In the genomic region with DNA sequence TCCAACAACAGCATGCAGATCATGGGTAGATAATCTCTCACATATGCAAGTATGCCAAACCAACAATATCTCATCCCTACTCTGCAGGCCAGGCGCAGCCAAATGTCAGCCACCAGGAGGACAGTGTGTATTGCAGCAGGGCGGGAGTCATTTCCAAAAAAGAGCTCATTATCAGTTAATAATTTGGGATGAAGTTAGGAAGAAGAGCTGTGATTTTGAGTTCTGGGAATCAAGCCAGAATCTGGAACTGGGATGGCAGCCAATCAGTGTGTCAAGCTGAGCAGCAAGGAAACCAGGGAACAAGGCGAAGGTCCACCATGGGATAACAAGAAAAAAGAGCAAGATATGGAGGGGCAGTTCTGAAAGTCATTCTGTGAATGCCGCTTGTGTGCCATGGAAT, we compare ENCODE assay signal across 15 cellular contexts.
DNase-seq lines count a peak whose midpoint lies in the region; ATAC-seq and TF ChIP-seq lines count a peak whose summit lies in the region.
"Had no signal": no experiment of that assay in that cellular context is flagged by ENCODE, and none has a peak within 500 bp of the region (broad histone marks: within the 10 kb centered on the region; RNA-seq: fewer than 3 reads in every experiment).

No MANE protein-coding gene starts in this region.

- no peak overlapping the region for H2AFZ ChIP-seq in fibroblast of lung (ENCODE audit: low read length)

- TF ChIP-seq CTCF in fibroblast of lung (conservative IDR thresholded peaks at IDR 0.05 in 1 of 2, IDR thresholded peaks at IDR 0.05 in 1 of 2; ENCODE audit: low read depth in 1 of 2, low read length in 2 of 2) (no peak), Peyer's patch (IDR thresholded peaks at IDR 0.05) (no peak)

- ATAC-seq in left lobe of liver (peak; percentile 85), GM19467 (IDR thresholded peaks at IDR 0.05; ENCODE audit: unreplicated experiment) (no peak), GM18873 (IDR thresholded peaks at IDR 0.05; ENCODE audit: low FRiP score, unreplicated experiment) (no peak)
- ATAC-seq: activated naive CD4-positive, alpha-beta T cell treated with anti-CD3 and anti-CD28 coated beads, Interleukin-2, amount 50 U/mL, for 72 hours; HCT116 had no signal

- H3K36me3 ChIP-seq in fibroblast of lung (ENCODE audit: control insufficient read depth, insufficient read depth, low read length) (no peaks in the 10 kb centered on the region), Peyer's patch (no peaks in the 10 kb centered on the region)
- H3K36me3 ChIP-seq: tibial nerve had no signal

- no peaks in the 10 kb centered on the region for H4K20me1 ChIP-seq in fibroblast of lung (ENCODE audit: control insufficient read depth, extremely low read depth, insufficient read depth, low read length)

- DNase-seq in AG20443 (ENCODE audit: low spot score) (peak; percentile 16), RPMI7951 (ENCODE audit: low read depth) (peak; percentile 46), fibroblast of lung (ENCODE audit: low read depth in 2 of 2) (peak; percentile 51 to 69), left lobe of liver (ENCODE audit: low spot score) (peak; percentile 71), Peyer's patch (no peak), RKO (ENCODE audit: low spot score) (no peak)
- DNase-seq: mesendoderm; SIG-M5; stimulated activated CD4-positive, alpha-beta T cell treated with anti-CD3 and anti-CD28 coated beads, Interleukin-4, amount 100 ng/mL, for 4 hours; T-helper 9 cell had no signal

- H3K4me3 ChIP-seq in fibroblast of lung (replicated peaks in 1 of 4; ENCODE audit: control extremely low read depth in 1 of 4, insufficient read depth in 1 of 4, low read depth in 3 of 4, low read length in 4 of 4) (no peak overlapping the region), Peyer's patch (no peak overlapping the region)
- H3K4me3 ChIP-seq: tibial nerve had no signal

- H3K9ac ChIP-seq in fibroblast of lung (ENCODE audit: insufficient read depth, low read length): no peak overlapping the region

- no peak overlapping the region for H3K4me2 ChIP-seq in fibroblast of lung (ENCODE audit: extremely low read depth, insufficient read depth, low read length)

- no peaks in the 10 kb centered on the region for H3K27me3 ChIP-seq in fibroblast of lung (ENCODE audit: control insufficient read depth, insufficient read depth, low read length)
- no peaks in the 10 kb centered on the region for H3K27me3 ChIP-seq in Peyer's patch
- H3K27me3 ChIP-seq: tibial nerve had no signal

- no peak for TF ChIP-seq POLR2A in Peyer's patch (IDR thresholded peaks at IDR 0.05)

- peaks cover 6% of the 10 kb centered on the region for H3K4me1 ChIP-seq in fibroblast of lung (ENCODE audit: control insufficient read depth, extremely low read depth, insufficient read depth, low read length)
- H3K4me1 ChIP-seq in Peyer's patch: no peaks in the 10 kb centered on the region
- H3K4me1 ChIP-seq: tibial nerve had no signal

- H3K9me3 ChIP-seq in fibroblast of lung (ENCODE audit: control insufficient read depth, insufficient read depth, low read depth, low read length) (no peaks in the 10 kb centered on the region), Peyer's patch (no peaks in the 10 kb centered on the region)

- no peaks in the 10 kb centered on the region for H3K79me2 ChIP-seq in fibroblast of lung (ENCODE audit: control insufficient read depth, insufficient read depth, low read length)

- H3K27ac ChIP-seq in fibroblast of lung (ENCODE audit: insufficient read depth, low read length) (no peak overlapping the region), Peyer's patch (no peak overlapping the region)
- H3K27ac ChIP-seq: tibial nerve had no signal

Comparison
In these comparisons a context has a peak if more than half of its experiments do, and no peak if none do; other contexts are left out.
1. DNase-seq: peak in AG20443 (single experiment), RPMI7951 (single experiment), fibroblast of lung (2 of 2) and left lobe of liver (single experiment); none in Peyer's patch (0 of 3) and RKO (single experiment).